18 cellular contexts compared by ENCODE assay signal in the genomic region with DNA sequence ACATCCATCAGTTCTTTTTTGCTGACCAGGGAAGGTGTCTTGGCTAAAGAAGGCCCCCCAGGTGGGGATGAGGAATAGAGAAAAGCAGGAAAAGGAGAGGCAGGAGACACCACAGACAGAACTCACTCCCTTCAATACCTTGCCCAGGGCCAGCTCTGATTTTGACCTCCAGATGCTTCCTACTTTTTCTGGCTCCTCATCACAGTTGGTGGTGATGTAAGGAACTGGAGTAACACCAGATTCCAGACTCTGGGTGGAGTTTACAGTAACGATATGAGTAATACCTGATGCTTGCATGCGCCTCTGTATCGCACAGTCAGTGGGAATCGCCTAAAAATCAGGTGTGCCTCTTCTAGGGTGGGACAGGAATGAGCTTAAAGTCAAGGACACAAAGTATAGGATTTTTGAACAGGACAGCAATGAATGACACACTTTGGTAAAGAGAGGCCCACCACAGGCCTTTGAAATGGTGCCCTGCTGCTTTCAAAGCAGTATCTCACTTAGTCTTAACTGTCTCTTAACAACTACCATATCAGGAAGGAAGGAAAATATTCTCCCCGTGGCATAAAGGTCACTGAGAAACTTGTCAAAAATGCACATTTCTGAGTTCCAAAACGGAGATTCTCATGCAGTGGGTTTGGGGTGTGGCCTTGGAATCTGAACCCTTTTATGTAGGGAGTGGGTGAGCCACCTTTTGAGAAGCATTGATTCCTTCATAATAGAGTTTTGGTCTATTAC.
DNase-seq lines count a peak whose midpoint lies in the region; ATAC-seq and TF ChIP-seq lines count a peak whose summit lies in the region.
"Had no signal": no experiment of that assay in that cellular context is flagged by ENCODE, and none has a peak within 500 bp of the region (broad histone marks: within the 10 kb centered on the region; RNA-seq: fewer than 3 reads in every experiment).

No MANE protein-coding gene starts in this region.

- peaks cover 57% of the 10 kb centered on the region for H3K4me1 Mint-ChIP-seq in chondrocyte (ENCODE audit: low read depth)
- H3K4me1 Mint-ChIP-seq in stimulated activated naive B cell treated with anti-CD40 and anti-IgM and Interleukin-4, amounts not matched to agents 10 μg/mL and 1 μg/mL and 100 μg/mL, for 72 hours: no peaks in the 10 kb centered on the region
- H3K4me1 Mint-ChIP-seq: activated T-helper 17 cell treated with anti-CD3 and anti-CD28 coated beads, Interleukin-2, amount 50 U/mL, for 72 hours; B cell; stimulated activated memory B cell treated with anti-CD40 and anti-IgM and Interleukin-4, amounts not matched to agents 10 μg/mL and 1 μg/mL and 100 μg/mL, for 72 hours had no signal

- DNase-seq in BJ (ENCODE audit: low read depth): peak; percentile 79
- DNase-seq in LHCN-M2 (ENCODE audit: low read depth): peak; percentile 45
- no peak for DNase-seq in chondrocyte (ENCODE audit: low spot score)
- no peak for DNase-seq in left colon
- DNase-seq in SKM-1 (lab: John Stamatoyannopoulos, UW; ENCODE audit: unreplicated experiment): no peak
- DNase-seq in NOMO-1 treated with DMSO at 0.1 percent for 48 hours (lab: John Stamatoyannopoulos, UW; ENCODE audit: unreplicated experiment): no peak
- DNase-seq in stimulated activated naive B cell treated with anti-CD40 and anti-IgM and Interleukin-4, amounts not matched to agents 10 μg/mL and 1 μg/mL and 100 μg/mL, for 72 hours: no peak
- DNase-seq: activated CD8-positive, alpha-beta memory T cell treated with anti-CD3 and anti-CD28 coated beads for 24 hours; NCI-H345; upper lobe of right lung had no signal

- TF ChIP-seq CTCF in BJ (IDR thresholded peaks at IDR 0.05; ENCODE audit: insufficient read depth, low read depth, low read length) (0 out of 2 replicates have a peak, but pooled peaks have one; percentile 3), chondrocyte (IDR thresholded peaks at IDR 0.05) (no peak)

- H3K4me3 Mint-ChIP-seq in chondrocyte (ENCODE audit: unreplicated experiment): no peak overlapping the region
- no peak overlapping the region for H3K4me3 Mint-ChIP-seq in stimulated activated naive B cell treated with anti-CD40 and anti-IgM and Interleukin-4, amounts not matched to agents 10 μg/mL and 1 μg/mL and 100 μg/mL, for 72 hours
- H3K4me3 Mint-ChIP-seq: activated T-helper 17 cell treated with anti-CD3 and anti-CD28 coated beads, Interleukin-2, amount 50 U/mL, for 72 hours; B cell; dendritic cell treated with granulocyte-macrophage colony-stimulating factor and Interleukin-4, amounts not matched to agents 40 ng/mL and 50 ng/mL, for 4 days; neural progenitor cell; stimulated activated memory B cell treated with anti-CD40 and anti-IgM and Interleukin-4, amounts not matched to agents 10 μg/mL and 1 μg/mL and 100 μg/mL, for 72 hours; WTC11 had no signal

- H3K36me3 ChIP-seq in BJ (ENCODE audit: control insufficient read depth, insufficient read depth, low read length): no peaks in the 10 kb centered on the region
- H3K36me3 ChIP-seq: adrenal gland, neural progenitor cell, upper lobe of right lung had no signal

- CTCF ChIA-PET in BJ (lab: Yijun Ruan, JAX): no interaction called here

- H3K27me3 Mint-ChIP-seq in chondrocyte (ENCODE audit: low read depth): no peaks in the 10 kb centered on the region
- peaks cover 4 to 9% of the 10 kb centered on the region in 2 donors for H3K27me3 Mint-ChIP-seq in stimulated activated naive B cell treated with anti-CD40 and anti-IgM and Interleukin-4, amounts not matched to agents 10 μg/mL and 1 μg/mL and 100 μg/mL, for 72 hours
- H3K27me3 Mint-ChIP-seq: dendritic cell treated with granulocyte-macrophage colony-stimulating factor and Interleukin-4, amounts not matched to agents 40 ng/mL and 50 ng/mL, for 4 days had no signal

- no peak overlapping the region for H3K4me3 ChIP-seq in BJ (ENCODE audit: low read depth, low read length)
- H3K4me3 ChIP-seq: adrenal gland, neural progenitor cell, upper lobe of right lung had no signal

- ATAC-seq in left colon: peak; percentile 66
- no peak for ATAC-seq in stimulated activated naive B cell treated with anti-CD40 and anti-IgM and Interleukin-4, amounts not matched to agents 10 μg/mL and 1 μg/mL and 100 μg/mL, for 72 hours (replicated peaks)
- no peak for ATAC-seq in GM21825 (IDR thresholded peaks at IDR 0.05; ENCODE audit: unreplicated experiment)
- ATAC-seq: activated T-helper 17 cell treated with anti-CD3 and anti-CD28 coated beads, Interleukin-2, amount 50 U/mL, for 72 hours; stimulated activated memory B cell treated with anti-CD40 and anti-IgM and Interleukin-4, amounts not matched to agents 10 μg/mL and 1 μg/mL and 100 μg/mL, for 72 hours; upper lobe of right lung; WTC11 had no signal

- no peaks in the 10 kb centered on the region for H3K36me3 Mint-ChIP-seq in chondrocyte (ENCODE audit: low read depth)
- H3K36me3 Mint-ChIP-seq in stimulated activated naive B cell treated with anti-CD40 and anti-IgM and Interleukin-4, amounts not matched to agents 10 μg/mL and 1 μg/mL and 100 μg/mL, for 72 hours: no peaks in the 10 kb centered on the region
- H3K36me3 Mint-ChIP-seq: neural progenitor cell; stimulated activated memory B cell treated with anti-CD40 and anti-IgM and Interleukin-4, amounts not matched to agents 10 μg/mL and 1 μg/mL and 100 μg/mL, for 72 hours; WTC11 had no signal

- no peaks in the 10 kb centered on the region for H3K27me3 ChIP-seq in BJ (ENCODE audit: control insufficient read depth, insufficient read depth, low read length)
- H3K27me3 ChIP-seq: adrenal gland, neural progenitor cell, upper lobe of right lung had no signal

- H3K9me3 Mint-ChIP-seq in chondrocyte (ENCODE audit: low read depth): peaks cover 7% of the 10 kb centered on the region
- H3K9me3 Mint-ChIP-seq in stimulated activated naive B cell treated with anti-CD40 and anti-IgM and Interleukin-4, amounts not matched to agents 10 μg/mL and 1 μg/mL and 100 μg/mL, for 72 hours: peaks cover 0 to 2% of the 10 kb centered on the region in 2 donors
- H3K9me3 Mint-ChIP-seq: activated T-helper 17 cell treated with anti-CD3 and anti-CD28 coated beads, Interleukin-2, amount 50 U/mL, for 72 hours; dendritic cell treated with granulocyte-macrophage colony-stimulating factor and Interleukin-4, amounts not matched to agents 40 ng/mL and 50 ng/mL, for 4 days had no signal

- POLR2A ChIA-PET in BJ (lab: Charles Lee): interaction anchor here (0.5 kb wide), 1 partner anchor 28 kb away, joined by 3 read pairs; no protein-coding TSS in a partner anchor

- H3K27ac Mint-ChIP-seq in chondrocyte (ENCODE audit: unreplicated experiment): peak overlapping the region; percentile 64
- no peak overlapping the region for H3K27ac Mint-ChIP-seq in stimulated activated naive B cell treated with anti-CD40 and anti-IgM and Interleukin-4, amounts not matched to agents 10 μg/mL and 1 μg/mL and 100 μg/mL, for 72 hours
- H3K27ac Mint-ChIP-seq: activated T-helper 17 cell treated with anti-CD3 and anti-CD28 coated beads, Interleukin-2, amount 50 U/mL, for 72 hours; B cell; dendritic cell treated with granulocyte-macrophage colony-stimulating factor and Interleukin-4, amounts not matched to agents 40 ng/mL and 50 ng/mL, for 4 days; neural progenitor cell; stimulated activated memory B cell treated with anti-CD40 and anti-IgM and Interleukin-4, amounts not matched to agents 10 μg/mL and 1 μg/mL and 100 μg/mL, for 72 hours; WTC11 had no signal

- intact Hi-C loops in left colon (cut with DNase I, micrococcal nuclease): no loop called here

Comparison
In these comparisons a context has a peak if more than half of its experiments do, and no peak if none do; other contexts are left out.
1. DNase-seq: peak in BJ (single experiment) and LHCN-M2 (single experiment); none in chondrocyte (single experiment), left colon (0 of 2), SKM-1 (single experiment), NOMO-1 treated with DMSO at 0.1 percent for 48 hours (single experiment) and stimulated activated naive B cell treated with anti-CD40 and anti-IgM and Interleukin-4, amounts not matched to agents 10 μg/mL and 1 μg/mL and 100 μg/mL, for 72 hours (single experiment).